In genomic region chr7:106346678-106347217, GRCh38 we compare ENCODE assay signal across 8 cellular contexts.
A peak's percentile ranks its signal among the peaks of the same experiment; 100 is the strongest.
DNase-seq lines count a peak whose midpoint lies in the region; ATAC-seq and TF ChIP-seq lines count a peak whose summit lies in the region.

No MANE protein-coding gene starts in this region.

- WGBS in IMR-90 (ENCODE audit: extremely low coverage in 2 of 2, insufficient read length in 1 of 2), 2 experiments: 0% methylated on average over 1 of the region's 2 CpGs; no CpG with 5 or more reads in 1 of the 2 experiments

- H3K9me3 ChIP-seq in IMR-90 (ENCODE audit: control insufficient read depth, insufficient read depth, low read length): peaks cover 16% of the 10 kb centered on the region

- peak overlapping the region; percentile 59 for H3K4me3 Mint-ChIP-seq in activated CD4-positive, alpha-beta memory T cell treated with anti-CD3 and anti-CD28 coated beads for 36 hours

- TF ChIP-seq CTCF in GM12864 (IDR thresholded peaks at IDR 0.05; ENCODE audit: low read depth, low read length, missing control alignments) (no peak), IMR-90 (conservative IDR thresholded peaks at IDR 0.05; ENCODE audit: low read depth, low read length) (no peak)

- no peak overlapping the region for H4K5ac ChIP-seq in IMR-90 (ENCODE audit: low read depth, low read length)

- no peaks in the 10 kb centered on the region for H3K9me1 ChIP-seq in IMR-90 (ENCODE audit: insufficient read depth, low read length)

- H3K4me3 ChIP-seq in GM12864 (ENCODE audit: low read depth, low read length) (no peak overlapping the region), IMR-90 (ENCODE audit: insufficient read depth, low read depth, low read length) (no peak overlapping the region)

- TF ChIP-seq POLR2A in IMR-90 (IDR thresholded peaks at IDR 0.05; ENCODE audit: low read depth, low read length): no peak

- H3K36me3 Mint-ChIP-seq in activated CD4-positive, alpha-beta memory T cell treated with anti-CD3 and anti-CD28 coated beads for 36 hours: peaks cover 43% of the 10 kb centered on the region

- peaks cover 3% of the 10 kb centered on the region; the same call in 1 of the 2 replicates for H3K4me1 ChIP-seq in IMR-90 (ENCODE audit: control insufficient read depth, insufficient read depth, low read length)

- H3K79me1 ChIP-seq in IMR-90 (ENCODE audit: low read depth in 1 of 2, low read length in 2 of 2): no peaks in the 10 kb centered on the region

- H3K56ac ChIP-seq in IMR-90 (ENCODE audit: extremely low read depth, insufficient read depth, low read length): no peak overlapping the region

- peak; percentile 91 for DNase-seq in GM12864 (ENCODE audit: low read depth)
- DNase-seq in IMR-90: peak; percentile 97
- DNase-seq in activated CD4-positive, alpha-beta memory T cell treated with anti-CD3 and anti-CD28 coated beads for 36 hours: peak; percentile 61
- DNase-seq in left ventricle myocardium superior: no peak
- DNase-seq in NCI-H345 treated with DMSO at 0.1 percent for 48 hours (lab: John Stamatoyannopoulos, UW; ENCODE audit: unreplicated experiment): no peak
- DNase-seq in T1000 (lab: John Stamatoyannopoulos, UW): no peak
- no peak for DNase-seq in superior temporal gyrus (ENCODE audit: extremely low spot score)

- TF ChIP-seq RAD21 in IMR-90 (IDR thresholded peaks at IDR 0.05; ENCODE audit: low read length): no peak

- peak overlapping the region; percentile 52; the same call in 1 of the 2 replicates for H2BK20ac ChIP-seq in IMR-90 (ENCODE audit: low read depth, low read length)

- H3K14ac ChIP-seq in IMR-90 (replicated peaks; ENCODE audit: low read depth, low read length): no peak overlapping the region

- intact Hi-C loops in IMR-90 (cut with micrococcal nuclease): loop anchor here (2.0 kb wide), 1 partner anchor 62 kb away; the partner anchor contains the start of gene NAMPT
- intact Hi-C loops in activated CD4-positive, alpha-beta memory T cell treated with anti-CD3 and anti-CD28 coated beads for 36 hours (cut with micrococcal nuclease): loop anchor here (1.0 to 10.0 kb wide), 16 partner anchors 59 to 1402 kb away; partner anchors contain the start of genes KMT2E, PIK3CG and SLC26A4
- intact Hi-C loops in left ventricle myocardium superior (cut with micrococcal nuclease): no loop called here

- H3K23ac ChIP-seq in IMR-90 (ENCODE audit: low read depth, low read length): no peak overlapping the region

- no peak overlapping the region for H3K9ac ChIP-seq in IMR-90 (ENCODE audit: low read depth, low read length)

- no peaks in the 10 kb centered on the region; the same call in 1 of the 2 replicates for H3K27me3 ChIP-seq in IMR-90 (ENCODE audit: control insufficient read depth, insufficient read depth, low read length)

- H3K4me1 Mint-ChIP-seq in activated CD4-positive, alpha-beta memory T cell treated with anti-CD3 and anti-CD28 coated beads for 36 hours (ENCODE audit: low read depth): peaks cover 60% of the 10 kb centered on the region

- CTCF ChIA-PET in IMR-90 (lab: Yijun Ruan, JAX): no interaction called here
- CTCF ChIA-PET in activated CD4-positive, alpha-beta memory T cell treated with anti-CD3 and anti-CD28 coated beads for 36 hours (lab: Charles Lee): interaction anchor here (1.0 to 2.4 kb wide), 3 partner anchors 20 to 78 kb away, joined by 3 to 13 read pairs (median 3); no protein-coding TSS in a partner anchor

- no peaks in the 10 kb centered on the region for H4K20me1 ChIP-seq in IMR-90 (ENCODE audit: insufficient read depth, low read length)

- no peak overlapping the region for H3K27ac ChIP-seq in IMR-90 (ENCODE audit: insufficient read depth, low read length)

- H2BK120ac ChIP-seq in IMR-90 (ENCODE audit: low read depth, low read length): peak overlapping the region; percentile 59; the same call in 1 of the 2 replicates

- no peaks in the 10 kb centered on the region for H3K36me3 ChIP-seq in IMR-90 (ENCODE audit: control insufficient read depth, insufficient read depth, low read length)

- peaks cover 40% of the 10 kb centered on the region for H3K9me3 Mint-ChIP-seq in activated CD4-positive, alpha-beta memory T cell treated with anti-CD3 and anti-CD28 coated beads for 36 hours

- H2BK15ac ChIP-seq in IMR-90 (ENCODE audit: low read depth, low read length): no peak overlapping the region

- H3K18ac ChIP-seq in IMR-90 (ENCODE audit: low read depth, low read length): peak overlapping the region; percentile 6; the same call in 1 of the 2 replicates

- H4K8ac ChIP-seq in IMR-90 (ENCODE audit: low read depth in 2 of 2, low read length in 2 of 2): 0 out of 4 replicates have a peak overlapping the region, but pooled peaks of 1 of the 2 experiments have one; percentile 59

- no TSS peak for BruUV-seq in IMR-90 (replicated peaks; lab: Mats Ljungman, UMichigan)

- H2AFZ ChIP-seq in IMR-90 (replicated peaks; ENCODE audit: low read length, poor library complexity): no peak overlapping the region

- H3K27me3 Mint-ChIP-seq in activated CD4-positive, alpha-beta memory T cell treated with anti-CD3 and anti-CD28 coated beads for 36 hours: peaks cover 4% of the 10 kb centered on the region

- no peak overlapping the region for H2AK9ac ChIP-seq in IMR-90 (replicated peaks; ENCODE audit: low read depth, low read length, poor library complexity)

- dilution Hi-C loops in IMR-90 (cut with HindIII; ENCODE audit: low sequenced_read_pairs, unreplicated experiment): no loop called here

- POLR2A ChIA-PET in IMR-90 (lab: Charles Lee; ENCODE audit: unreplicated experiment): interaction anchor here (0.6 to 1.3 kb wide), 2 partner anchors 62 to 886 kb away, joined by 3 to 5 read pairs; partner anchors contain the start of gene NAMPT
- POLR2A ChIA-PET in activated CD4-positive, alpha-beta memory T cell treated with anti-CD3 and anti-CD28 coated beads for 36 hours (lab: Charles Lee): interaction anchor here (0.6 to 7.1 kb wide), 16 partner anchors 16 to 170 kb away, joined by 3 to 143 read pairs (median 4); partner anchors contain the start of gene NAMPT

- no peak overlapping the region for H3K4ac ChIP-seq in IMR-90 (ENCODE audit: low read depth, low read length)

- in situ Hi-C loops in IMR-90 (cut with MboI; ENCODE audit: low sequenced_read_pairs): no loop called here

- H3K4me2 ChIP-seq in IMR-90 (ENCODE audit: low read depth, low read length): peak overlapping the region; percentile 3; the same call in 1 of the 2 replicates

- peak; percentile 88 for ATAC-seq in GM21723 (IDR thresholded peaks at IDR 0.05; ENCODE audit: unreplicated experiment)
- ATAC-seq in IMR-90 (ENCODE audit: low read depth): peak; percentile 63
- peak; percentile 55 for ATAC-seq in left ventricle myocardium superior

- H2AK5ac ChIP-seq in IMR-90 (ENCODE audit: low read depth, low read length): no peak overlapping the region

- H4K91ac ChIP-seq in IMR-90 (ENCODE audit: insufficient read depth, low read depth, low read length): no peak overlapping the region

- no peak overlapping the region for H2BK5ac ChIP-seq in IMR-90 (ENCODE audit: low read depth, low read length, poor library complexity, severe bottlenecking)

- H3K27ac Mint-ChIP-seq in activated CD4-positive, alpha-beta memory T cell treated with anti-CD3 and anti-CD28 coated beads for 36 hours: peak overlapping the region; percentile 99

TF ChIP-seq in IMR-90, 13 proteins besides CTCF, POLR2A, EP300 and RAD21:
- TF ChIP-seq USF2 (IDR thresholded peaks at IDR 0.05; ENCODE audit: low read depth, low read length) (no peak), NFE2L2 (IDR thresholded peaks at IDR 0.05; ENCODE audit: low read depth, low read length) (peak; percentile 64; the same call in 1 of the 2 replicates), MAFK (IDR thresholded peaks at IDR 0.05; ENCODE audit: low read depth, low read length) (peak; percentile 89), FOS (IDR thresholded peaks at IDR 0.05; ENCODE audit: low read depth, low read length) (peak; percentile 92), RCOR1 (IDR thresholded peaks at IDR 0.05; ENCODE audit: insufficient replicate concordance, low read length) (no peak), CEBPB (IDR thresholded peaks at IDR 0.05; ENCODE audit: low read depth, low read length) (peak; percentile 98), MAZ (IDR thresholded peaks at IDR 0.05; ENCODE audit: borderline replicate concordance, low read depth, low read length) (no peak), SMC3 (IDR thresholded peaks at IDR 0.05; ENCODE audit: low read depth, low read length) (no peak), BHLHE40 (IDR thresholded peaks at IDR 0.05; ENCODE audit: low read depth, low read length) (peak; percentile 32; the same call in 1 of the 2 replicates), MXI1 (IDR thresholded peaks at IDR 0.05; ENCODE audit: borderline replicate concordance, low read depth, low read length) (no peak), CHD1 (IDR thresholded peaks at IDR 0.05; ENCODE audit: low read depth, low read length) (no peak), RFX5 (IDR thresholded peaks at IDR 0.05; ENCODE audit: low read depth, low read length) (no peak)
- TF ChIP-seq, protein P1, sequence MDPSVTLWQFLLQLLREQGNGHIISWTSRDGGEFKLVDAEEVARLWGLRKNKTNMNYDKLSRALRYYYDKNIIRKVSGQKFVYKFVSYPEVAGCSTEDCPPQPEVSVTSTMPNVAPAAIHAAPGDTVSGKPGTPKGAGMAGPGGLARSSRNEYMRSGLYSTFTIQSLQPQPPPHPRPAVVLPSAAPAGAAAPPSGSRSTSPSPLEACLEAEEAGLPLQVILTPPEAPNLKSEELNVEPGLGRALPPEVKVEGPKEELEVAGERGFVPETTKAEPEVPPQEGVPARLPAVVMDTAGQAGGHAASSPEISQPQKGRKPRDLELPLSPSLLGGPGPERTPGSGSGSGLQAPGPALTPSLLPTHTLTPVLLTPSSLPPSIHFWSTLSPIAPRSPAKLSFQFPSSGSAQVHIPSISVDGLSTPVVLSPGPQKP (IDR thresholded peaks at IDR 0.05; ENCODE audit: borderline replicate concordance, low read depth, low read length): no peak

Comparison
In these comparisons a context has a peak if more than half of its experiments do, and no peak if none do; other contexts are left out.
1. DNase-seq: peak in GM12864 (single experiment), IMR-90 (single experiment) and activated CD4-positive, alpha-beta memory T cell treated with anti-CD3 and anti-CD28 coated beads for 36 hours (single experiment); none in left ventricle myocardium superior (single experiment), NCI-H345 treated with DMSO at 0.1 percent for 48 hours (single experiment), T1000 (single experiment) and superior temporal gyrus (single experiment).
2. Peak in every context shown above with its lines, with median percentiles within 50 percentile points of each other: ATAC-seq.